ENCODE assay signal across 11 cellular contexts in the genomic region with DNA sequence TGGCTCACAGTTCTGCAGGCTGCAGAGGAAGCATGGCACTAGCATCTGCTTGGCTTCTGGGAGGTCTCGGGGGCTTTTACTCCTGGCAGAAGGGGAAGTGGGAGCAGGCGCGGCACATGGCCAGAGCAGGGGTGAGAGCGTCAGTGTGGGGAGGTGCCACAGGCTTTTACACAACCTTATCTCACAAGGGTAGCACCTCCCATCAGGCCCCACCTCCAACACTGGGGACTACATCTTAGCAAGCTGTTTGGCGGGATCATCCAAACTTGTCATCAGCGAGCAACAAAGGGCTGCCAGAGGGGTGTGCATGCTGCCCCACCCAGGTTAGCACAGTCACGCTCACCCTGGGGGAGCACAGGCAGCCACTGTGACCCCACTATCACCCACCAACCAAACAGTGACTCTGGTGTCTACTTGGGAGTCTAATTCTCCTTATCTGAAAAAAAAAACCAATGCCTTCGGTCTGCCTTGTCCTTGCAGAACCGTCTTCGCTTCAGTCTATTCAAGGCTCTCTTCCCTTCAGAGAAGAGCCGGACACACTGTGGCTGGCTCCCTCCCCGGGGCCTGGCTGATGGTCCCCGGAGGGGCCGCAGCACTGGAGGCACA. TPM values are rescaled to one million over a fixed set of nuclear protein-coding genes. Genes with fewer than 3 reads are reported as not detected.
DNase-seq lines count a peak whose midpoint lies in the region; ATAC-seq and TF ChIP-seq lines count a peak whose summit lies in the region.
"Had no signal": no experiment of that assay in that cellular context is flagged by ENCODE, and none has a peak within 500 bp of the region (broad histone marks: within the 10 kb centered on the region; RNA-seq: fewer than 3 reads in every experiment).

No MANE protein-coding gene starts in this region.

- WGBS in ovary, 3 donors = 7 to 17% (median 7%) methylated on average over 14 of the region's 14 CpGs

- DNase-seq in GF-D8 (lab: John Stamatoyannopoulos, UW) (peak; percentile 41), OCI-M1 (lab: John Stamatoyannopoulos, UW) (peak; percentile 95), fibroblast of villous mesenchyme (ENCODE audit: low read depth) (peak; percentile 29), ovary (peak; percentile 42 to 69 (median 53)), GM10266 (ENCODE audit: extremely low spot score) (no peak), occipital lobe (lab: John Stamatoyannopoulos, UW) (no peak), NCI-H187 (lab: John Stamatoyannopoulos, UW) (no peak)
- DNase-seq: activated CD4-positive, alpha-beta T cell treated with anti-CD3 and anti-CD28 coated beads for 4 hours; islet precursor cell; MM.1S had no signal

- no peak for TF ChIP-seq POLR2A in ovary (IDR thresholded peaks at IDR 0.05)

- peaks cover 24% of the 10 kb centered on the region for H3K4me1 ChIP-seq in ovary (ENCODE audit: insufficient read depth)

- H3K9me3 ChIP-seq in ovary = no peaks in the 10 kb centered on the region

- TF ChIP-seq EP300 in ovary (IDR thresholded peaks at IDR 0.05) = no peak

- no peaks in the 10 kb centered on the region for H3K36me3 ChIP-seq in ovary

- H3K4me3 ChIP-seq in fibroblast of villous mesenchyme (ENCODE audit: low read depth, low read length) = no peak overlapping the region
- no peak overlapping the region for H3K4me3 ChIP-seq in ovary

- TF ChIP-seq CTCF in fibroblast of villous mesenchyme (IDR thresholded peaks at IDR 0.05; ENCODE audit: insufficient read depth, low read depth, low read length) (no peak), ovary (IDR thresholded peaks at IDR 0.05) (no peak), GM10266 (IDR thresholded peaks at IDR 0.05; ENCODE audit: control insufficient read depth, insufficient read depth, low read depth, missing control alignments) (no peak)

- H3K27ac ChIP-seq in ovary = no peak overlapping the region

- ATAC-seq in HG03196 (IDR thresholded peaks at IDR 0.05; ENCODE audit: unreplicated experiment) = no peak

- intact Hi-C loops in ovary (cut with DNase I) = no loop called here

- no peaks in the 10 kb centered on the region for H3K27me3 ChIP-seq in ovary

RNA-seq across cellular contexts. Expression of a gene that starts 19.0 kb away (rescaled TPM):
- total RNA-seq in fibroblast of villous mesenchyme (under 0.01 TPM in 2 replicates), ovary (10 to 100 TPM in 2 of 7 donors, 1 to 10 TPM in 5; 2.9 to 11.4 (median 7.0) TPM), occipital lobe (99.2 TPM)
- polyA plus RNA-seq in ovary = 10 to 100 TPM in 1 of 2 donors, 1 to 10 TPM in 1; 8.5 to 10.2 TPM

Comparison
In these comparisons a context has a peak if more than half of its experiments do, and no peak if none do; other contexts are left out.
1. DNase-seq: peak in GF-D8 (single experiment), OCI-M1 (single experiment), fibroblast of villous mesenchyme (single experiment) and ovary (5 of 5); none in GM10266 (single experiment), occipital lobe (single experiment) and NCI-H187 (0 of 2).